In genomic region chrX:122094611-122095010, GRCh38 we compare ENCODE assay signal across 27 cellular contexts.
DNase-seq lines count a peak whose midpoint lies in the region; ATAC-seq, FAIRE-seq and TF ChIP-seq lines count a peak whose summit lies in the region.
"Had no signal": no experiment of that assay in that cellular context is flagged by ENCODE, and none has a peak within 500 bp of the region (broad histone marks: within the 10 kb centered on the region; RNA-seq: fewer than 3 reads in every experiment).

No MANE protein-coding gene starts in this region.

- in situ Hi-C loops in GM12878 (cut with MboI): no loop called here

- no peak overlapping the region for H3K4me2 ChIP-seq in GM12878 (ENCODE audit: control insufficient read depth, insufficient read depth)

- DNase-seq in GM12865 (ENCODE audit: low read depth) (peak; percentile 0), HS-5 (ENCODE audit: low read depth) (peak; percentile 0), GM12878 (ENCODE audit: low read depth, low spot score) (no peak), fibroblast of villous mesenchyme (ENCODE audit: low read depth) (peak; percentile 27), NCI-H1436 (lab: John Stamatoyannopoulos, UW) (no peak), SW480 (ENCODE audit: low spot score) (no peak), A172 (ENCODE audit: low spot score) (no peak), cerebellar nuclear complex (lab: John Stamatoyannopoulos, UW) (no peak)
- DNase-seq: activated CD4-positive, alpha-beta memory T cell treated with anti-CD3 and anti-CD28 coated beads, Interleukin-2, amount 10 ng/mL, durations not matched to agents 7 days and 5 days; activated CD4-positive, CD25-positive, alpha-beta regulatory T cell; activated naive CD4-positive, alpha-beta T cell treated with anti-CD3 and anti-CD28 coated beads for 36 hours; aorta; CD8-positive, alpha-beta T cell; DND-41; foreskin melanocyte; Karpas-422; kidney glomerular epithelial cell; naive thymus-derived CD4-positive, alpha-beta T cell; NCI-H1105; NCI-H526; OCI-M1; ovary; right lobe of liver; thyroid gland had no signal

- POLR2A ChIA-PET in GM12878 (lab: Charles Lee): no interaction called here

- RAD21 ChIA-PET in GM12878 (lab: Charles Lee; ENCODE audit: unreplicated experiment): no interaction called here

- no peak for TF ChIP-seq CTCF in GM12865 (IDR thresholded peaks at IDR 0.05; ENCODE audit: insufficient read depth, low read depth, low read length, missing control alignments)
- no peak for TF ChIP-seq CTCF in GM12878 (IDR thresholded peaks at IDR 0.05 in 2 of 3, conservative IDR thresholded peaks at IDR 0.05 in 1 of 3; ENCODE audit: control insufficient read depth in 2 of 3, extremely low read depth in 1 of 3, insufficient read depth in 1 of 3, low read depth in 3 of 3, low read length in 3 of 3)
- no peak for TF ChIP-seq CTCF in fibroblast of villous mesenchyme (IDR thresholded peaks at IDR 0.05; ENCODE audit: insufficient read depth, low read depth, low read length)

- TF ChIP-seq POLR2A in GM12878 (IDR thresholded peaks at IDR 0.05; ENCODE audit: low read depth, low read length): no peak

- no peaks in the 10 kb centered on the region for H3K79me2 ChIP-seq in GM12878 (ENCODE audit: control insufficient read depth, insufficient read depth, low read length)

- CTCF ChIA-PET in GM12878 (lab: Yijun Ruan, JAX): no interaction called here

- no TSS peak for BruUV-seq in GM12878 (replicated peaks; lab: Mats Ljungman, UMichigan)

- no peak overlapping the region for H3K4me3 ChIP-seq in GM12865 (ENCODE audit: low read depth, low read length)
- H3K4me3 ChIP-seq in GM12878: no peak overlapping the region
- no peak overlapping the region for H3K4me3 ChIP-seq in fibroblast of villous mesenchyme (ENCODE audit: low read depth, low read length)
- H3K4me3 ChIP-seq: ovary, right lobe of liver, SJSA1, thyroid gland had no signal

- H3K9me3 ChIP-seq in GM12878 (replicated peaks; ENCODE audit: control insufficient read depth, insufficient read depth, low read length): no peaks in the 10 kb centered on the region; the same call in 2 of the 3 replicates
- H3K9me3 ChIP-seq: ovary, right lobe of liver, SJSA1, thyroid gland had no signal

- no peak overlapping the region for H2AFZ ChIP-seq in GM12878 (ENCODE audit: control insufficient read depth, low read depth, low read length)

- intact Hi-C loops in GM12878 (cut with micrococcal nuclease; ENCODE audit: unreplicated experiment): no loop called here

- no peak for FAIRE-seq in GM12878 (lab: Jason Lieb, UNC)
- FAIRE-seq: colon had no signal

- H3K4me1 ChIP-seq in GM12878 (ENCODE audit: control insufficient read depth, insufficient read depth, low read length): no peaks in the 10 kb centered on the region
- H3K4me1 ChIP-seq: right lobe of liver, SJSA1, thyroid gland had no signal

- TF ChIP-seq EP300 in GM12878 (IDR thresholded peaks at IDR 0.05; ENCODE audit: borderline replicate concordance in 1 of 2, control insufficient read depth in 1 of 2, low read depth in 2 of 2, low read length in 2 of 2): no peak; a peak in 1 of 4 replicates

- no peaks in the 10 kb centered on the region for H4K20me1 ChIP-seq in GM12878 (ENCODE audit: control insufficient read depth, insufficient read depth)

- no peak for TF ChIP-seq RAD21 in GM12878 (IDR thresholded peaks at IDR 0.05; ENCODE audit: insufficient read depth, low read depth, low read length)

- peak; percentile 97 for ATAC-seq in GM12878
- ATAC-seq: CD8-positive, alpha-beta T cell; naive thymus-derived CD4-positive, alpha-beta T cell; right lobe of liver; stimulated activated memory B cell treated with anti-CD40 and anti-IgM and Interleukin-4, amounts not matched to agents 10 μg/mL and 1 μg/mL and 100 μg/mL, for 72 hours had no signal

- no peaks in the 10 kb centered on the region for H3K36me3 ChIP-seq in GM12878 (ENCODE audit: control insufficient read depth in 2 of 2, insufficient read depth in 2 of 2, low read length in 1 of 2)
- H3K36me3 ChIP-seq: ovary, right lobe of liver, SJSA1, thyroid gland had no signal

- H3K27me3 ChIP-seq in GM12878 (replicated peaks in 1 of 2; ENCODE audit: control insufficient read depth in 2 of 2, insufficient read depth in 2 of 2, low read length in 1 of 2): no peaks in the 10 kb centered on the region
- H3K27me3 ChIP-seq: ovary, right lobe of liver, SJSA1, thyroid gland had no signal

- H3K27ac ChIP-seq in GM12878 (ENCODE audit: control insufficient read depth, insufficient read depth): no peak overlapping the region
- H3K27ac ChIP-seq: ovary, right lobe of liver, SJSA1, thyroid gland had no signal

- SMC1A ChIA-PET in GM12878 (lab: Charles Lee; ENCODE audit: uncharacterized antibody, unreplicated experiment): no interaction called here

- H3K9ac ChIP-seq in GM12878 (ENCODE audit: control insufficient read depth, insufficient read depth, low read length): no peak overlapping the region

TF ChIP-seq in GM12878, 131 proteins besides CTCF, POLR2A, EP300 and RAD21:
- TF ChIP-seq ZZZ3 (IDR thresholded peaks at IDR 0.05; ENCODE audit: control insufficient read depth, insufficient read length, low read depth) (no peak), IKZF2 (IDR thresholded peaks at IDR 0.05) (peak in 1 of 2 experiments; percentile 38; a peak in 1 of 4 replicates), CBFB (IDR thresholded peaks at IDR 0.05; ENCODE audit: low read depth) (no peak), PBX3 (IDR thresholded peaks at IDR 0.05; ENCODE audit: insufficient replicate concordance, low read depth, low read length) (no peak), JUNB (IDR thresholded peaks at IDR 0.05) (0 out of 2 replicates have a peak, but pooled peaks have one; percentile 26), ZNF687 (IDR thresholded peaks at IDR 0.05) (0 out of 2 replicates have a peak, but pooled peaks have one; percentile 19), RB1 (IDR thresholded peaks at IDR 0.05; ENCODE audit: borderline replicate concordance) (no peak), FOXM1 (IDR thresholded peaks at IDR 0.05; ENCODE audit: low read depth, low read length) (no peak), BCL11A (IDR thresholded peaks at IDR 0.05; ENCODE audit: low read depth, low read length) (0 out of 2 replicates have a peak, but pooled peaks have one; percentile 18), ATF7 (IDR thresholded peaks at IDR 0.05; ENCODE audit: low read depth) (0 out of 2 replicates have a peak, but pooled peaks have one; percentile 23)

Comparison
In these comparisons a context has a peak if more than half of its experiments do, and no peak if none do; other contexts are left out.
1. DNase-seq: peak in GM12865 (single experiment), HS-5 (single experiment) and fibroblast of villous mesenchyme (single experiment); none in GM12878 (single experiment), NCI-H1436 (single experiment), SW480 (single experiment), A172 (single experiment) and cerebellar nuclear complex (0 of 2).